Comparison of ENCODE assay signal across 8 cellular contexts in genomic region chr13:109145631-109146030, GRCh38.
DNase-seq lines count a peak whose midpoint lies in the region; ATAC-seq, FAIRE-seq and TF ChIP-seq lines count a peak whose summit lies in the region.

No MANE protein-coding gene starts in this region.

- peak; percentile 94 for ATAC-seq in DND-41 (ENCODE audit: insufficient read depth, low read depth)
- peak; percentile 78 for ATAC-seq in GM19324 (IDR thresholded peaks at IDR 0.05; ENCODE audit: low FRiP score, unreplicated experiment)
- ATAC-seq in HG03139 (IDR thresholded peaks at IDR 0.05; ENCODE audit: unreplicated experiment) = peak; percentile 81
- peak; percentile 93 for ATAC-seq in upper lobe of right lung

- H3K4me2 ChIP-seq in DND-41 (ENCODE audit: insufficient read depth, low read length) = no peak overlapping the region

- no peaks in the 10 kb centered on the region for H3K27me3 ChIP-seq in DND-41 (ENCODE audit: insufficient read depth, low read length, poor library complexity)
- peaks cover 14% of the 10 kb centered on the region for H3K27me3 ChIP-seq in upper lobe of right lung

- H3K9me3 Mint-ChIP-seq in brain = peaks cover 0 to 9% (median 3%) of the 10 kb centered on the region in 5 experiments

- H3K9me3 ChIP-seq in DND-41 (ENCODE audit: insufficient read depth, low read length, severe bottlenecking) (no peaks in the 10 kb centered on the region), kidney (ENCODE audit: control insufficient read depth in 1 of 2, low read length in 2 of 2) (no peaks in the 10 kb centered on the region), upper lobe of right lung (no peaks in the 10 kb centered on the region)

- H3K79me2 ChIP-seq in DND-41 (ENCODE audit: insufficient read depth, low read length) = no peaks in the 10 kb centered on the region

- DNase-seq in DND-41 = peak; percentile 50
- peak; percentile 67 for DNase-seq in NCI-H460 (ENCODE audit: extremely low read depth, low read depth)
- DNase-seq in kidney = no peak
- DNase-seq in upper lobe of right lung = no peak
- no peak for DNase-seq in activated CD4-positive, alpha-beta T cell treated with anti-CD3 and anti-CD28 coated beads, Interleukin-2, amount 50 U/mL, for 1 hour

- H3K4me3 ChIP-seq in DND-41 (ENCODE audit: low read depth in 1 of 2, low read length in 2 of 2) (no peak overlapping the region), kidney (ENCODE audit: low read length in 2 of 2) (no peak overlapping the region), upper lobe of right lung (no peak overlapping the region)

- peaks cover 43% of the 10 kb centered on the region for H3K4me1 Mint-ChIP-seq in brain

- H3K4me1 ChIP-seq in DND-41 (ENCODE audit: insufficient read depth, low read length) = no peaks in the 10 kb centered on the region
- H3K4me1 ChIP-seq in kidney (ENCODE audit: control insufficient read depth in 1 of 2, insufficient read depth in 1 of 2, low read depth in 1 of 2, low read length in 2 of 2) = no peaks in the 10 kb centered on the region
- no peaks in the 10 kb centered on the region for H3K4me1 ChIP-seq in upper lobe of right lung

- H3K36me3 Mint-ChIP-seq in brain = peaks cover 13% of the 10 kb centered on the region

- H3K4me3 Mint-ChIP-seq in brain = peak overlapping the region in 1 of 5 experiments; percentile 28

- H3K36me3 ChIP-seq in DND-41 (ENCODE audit: insufficient read depth, low read length) (no peaks in the 10 kb centered on the region), kidney (ENCODE audit: control insufficient read depth in 1 of 2, insufficient read depth in 2 of 2, low read length in 2 of 2) (no peaks in the 10 kb centered on the region), upper lobe of right lung (no peaks in the 10 kb centered on the region)

- intact Hi-C loops in kidney (cut with DNase I) = no loop called here
- intact Hi-C loops in upper lobe of right lung (cut with DNase I) = no loop called here

- peak; percentile 84 for TF ChIP-seq CTCF in DND-41 (IDR thresholded peaks at IDR 0.05; ENCODE audit: borderline replicate concordance, extremely low read depth, low read length, poor library complexity, severe bottlenecking)
- peak; percentile 75 to 91 for TF ChIP-seq CTCF in brain (conservative IDR thresholded peaks at IDR 0.05)
- peak; percentile 58 for TF ChIP-seq CTCF in kidney (IDR thresholded peaks at IDR 0.05; ENCODE audit: borderline replicate concordance, extremely low read depth, insufficient read depth)
- peak; percentile 77 for TF ChIP-seq CTCF in upper lobe of right lung (IDR thresholded peaks at IDR 0.05)

- H3K27ac ChIP-seq in DND-41 (ENCODE audit: low read length) (no peak overlapping the region), kidney (ENCODE audit: low read depth in 2 of 2, low read length in 2 of 2) (no peak overlapping the region), upper lobe of right lung (no peak overlapping the region)

- peak; percentile 66 for FAIRE-seq in kidney (lab: Jason Lieb, UNC)

- H2AFZ ChIP-seq in DND-41 (ENCODE audit: low read depth, low read length) = no peak overlapping the region

- peak overlapping the region in 2 of 5 experiments; percentile 5 to 18 for H3K27ac Mint-ChIP-seq in brain

- H3K9ac ChIP-seq in DND-41 (ENCODE audit: low read depth, low read length) (no peak overlapping the region), kidney (ENCODE audit: low read length in 2 of 2) (no peak overlapping the region)

- H4K20me1 ChIP-seq in DND-41 (ENCODE audit: insufficient read depth, low read length) = no peaks in the 10 kb centered on the region

- H3K27me3 Mint-ChIP-seq in brain = no peaks in the 10 kb centered on the region

Comparison
In these comparisons a context has a peak if more than half of its experiments do, and no peak if none do; other contexts are left out.
1. DNase-seq: peak in DND-41 (single experiment) and NCI-H460 (single experiment); none in kidney (single experiment), upper lobe of right lung (single experiment) and activated CD4-positive, alpha-beta T cell treated with anti-CD3 and anti-CD28 coated beads, Interleukin-2, amount 50 U/mL, for 1 hour (single experiment).
2. Peak in every context shown above with its lines, with median percentiles within 50 percentile points of each other: ATAC-seq and CTCF ChIP-seq.